Comparison of ENCODE assay signal across 2 cellular contexts in genomic region chr1:204834752-204835151, GRCh38.
TF ChIP-seq lines count a peak whose summit lies in the region.

No MANE protein-coding gene starts in this region.

TF ChIP-seq in H1, 55 proteins besides CTCF, POLR2A, EP300 and RAD21 (continues in another document):
- TF ChIP-seq ZNF274 (IDR thresholded peaks at IDR 0.05; ENCODE audit: borderline replicate concordance, extremely low read depth, low read length), result no peak
- no peak for TF ChIP-seq ATF2 (IDR thresholded peaks at IDR 0.05; ENCODE audit: low read length)
- no peak for TF ChIP-seq EGR1 (IDR thresholded peaks at IDR 0.05; ENCODE audit: borderline replicate concordance, low read depth, low read length)
- no peak for TF ChIP-seq YY1 (IDR thresholded peaks at IDR 0.05; ENCODE audit: low read depth, low read length)
- TF ChIP-seq BCL11A (IDR thresholded peaks at IDR 0.05; ENCODE audit: low read depth in 2 of 2, low read length in 2 of 2), result no peak
- no peak for TF ChIP-seq EZH2 (IDR thresholded peaks at IDR 0.05; ENCODE audit: low read depth, low read length, severe bottlenecking)
- TF ChIP-seq MAX (IDR thresholded peaks at IDR 0.05), result no peak
- no peak for TF ChIP-seq RNF2 (IDR thresholded peaks at IDR 0.05; ENCODE audit: borderline replicate concordance, low read depth, low read length, missing control alignments, poor library complexity, severe bottlenecking)
- no peak for TF ChIP-seq RXRA (IDR thresholded peaks at IDR 0.05; ENCODE audit: insufficient read depth, low read depth, low read length)
- no peak for TF ChIP-seq POU5F1 (IDR thresholded peaks at IDR 0.05; ENCODE audit: low read depth, low read length)
- no peak for TF ChIP-seq KDM5A (IDR thresholded peaks at IDR 0.05; ENCODE audit: low read length)
- TF ChIP-seq FOSL1 (IDR thresholded peaks at IDR 0.05; ENCODE audit: insufficient read depth, low read depth, low read length), result no peak
- TF ChIP-seq SP2 (IDR thresholded peaks at IDR 0.05; ENCODE audit: low read length), result no peak
- no peak for TF ChIP-seq TAF1 (IDR thresholded peaks at IDR 0.05; ENCODE audit: low read depth, low read length)
- no peak for TF ChIP-seq SAP30 (IDR thresholded peaks at IDR 0.05; ENCODE audit: insufficient read depth, insufficient replicate concordance, low read length)
- no peak for TF ChIP-seq PHF8 (conservative IDR thresholded peaks at IDR 0.05; ENCODE audit: low read depth, low read length)

TF ChIP-seq in neural cell, 6 proteins besides CTCF, POLR2A, EP300 and RAD21:
- TF ChIP-seq EZH2 (IDR thresholded peaks at IDR 0.05; ENCODE audit: borderline replicate concordance, insufficient read depth, low read length, poor library complexity, severe bottlenecking), result no peak
- TF ChIP-seq REST (IDR thresholded peaks at IDR 0.05; ENCODE audit: borderline replicate concordance), result no peak
- TF ChIP-seq TAF1 (IDR thresholded peaks at IDR 0.05; ENCODE audit: low read depth), result no peak
- TF ChIP-seq MXI1 (conservative IDR thresholded peaks at IDR 0.05; ENCODE audit: poor library complexity, severe bottlenecking), result no peak
- TF ChIP-seq POLR2AphosphoS5 (IDR thresholded peaks at IDR 0.05), result no peak
- TF ChIP-seq SMC3 (conservative IDR thresholded peaks at IDR 0.05; ENCODE audit: poor library complexity), result no peak
